Comparison of ENCODE assay signal across 8 cellular contexts in genomic region chr15:45186771-45187577, GRCh38. TPM values are rescaled to one million over a fixed set of nuclear protein-coding genes. Genes with fewer than 3 reads are reported as not detected.
DNase-seq lines count a peak whose midpoint lies in the region; ATAC-seq and TF ChIP-seq lines count a peak whose summit lies in the region.

No MANE protein-coding gene starts in this region.

- H3K4me3 Mint-ChIP-seq in progenitor cell of endocrine pancreas (ENCODE audit: low read depth), result peak overlapping the region; percentile 97

- H3K4me3 ChIP-seq in RWPE2 (ENCODE audit: severe bottlenecking), result peak overlapping the region; percentile 38
- H3K4me3 ChIP-seq in fibroblast of mammary gland (ENCODE audit: control insufficient read depth, low read depth, low read length), result peak overlapping the region; percentile 2

- H3K27me3 ChIP-seq in RWPE2 (ENCODE audit: insufficient read depth, poor library complexity, severe bottlenecking), result no peaks in the 10 kb centered on the region

- no peaks in the 10 kb centered on the region for H3K36me3 ChIP-seq in RWPE2 (ENCODE audit: low read depth)

- H3K27me3 Mint-ChIP-seq in progenitor cell of endocrine pancreas, result peaks cover 14% of the 10 kb centered on the region

- H3K9me3 Mint-ChIP-seq in progenitor cell of endocrine pancreas (ENCODE audit: low read depth), result no peaks in the 10 kb centered on the region

- peaks cover 48% of the 10 kb centered on the region for H3K4me1 Mint-ChIP-seq in progenitor cell of endocrine pancreas (ENCODE audit: low read depth)

- no peak overlapping the region for H3K27ac ChIP-seq in RWPE2 (ENCODE audit: poor library complexity, severe bottlenecking)

- H3K4me1 ChIP-seq in RWPE2 (ENCODE audit: insufficient read depth, poor library complexity, severe bottlenecking), result no peaks in the 10 kb centered on the region

- peak overlapping the region; percentile 88 for H3K27ac Mint-ChIP-seq in progenitor cell of endocrine pancreas

- DNase-seq in ELF-1 (ENCODE audit: low read depth, low spot score) (peak; percentile 57), RWPE2 (ENCODE audit: low spot score) (no peak), fibroblast of mammary gland (ENCODE audit: low read depth) (no peak), progenitor cell of endocrine pancreas (ENCODE audit: low spot score, unreplicated experiment) (no peak), cerebellum (ENCODE audit: low spot score) (no peak), NCI-H2196 treated with DMSO at 0.1 percent for 48 hours (lab: John Stamatoyannopoulos, UW; ENCODE audit: unreplicated experiment) (no peak)
- DNase-seq in stimulated activated CD4-positive, alpha-beta T cell treated with anti-CD3 and anti-CD28 coated beads, Interleukin-2, amount 100 ng/mL, for 48 hours, result no peak
- no peak for DNase-seq in stimulated activated naive CD4-positive, alpha-beta T cell treated with Interleukin-2 at 50 U/mL for 16 hours (lab: John Stamatoyannopoulos, UW)

- TF ChIP-seq CTCF in RWPE2 (IDR thresholded peaks at IDR 0.05; ENCODE audit: poor library complexity, severe bottlenecking) (no peak), fibroblast of mammary gland (conservative IDR thresholded peaks at IDR 0.05; ENCODE audit: control insufficient read depth, insufficient read depth, low read depth, low read length) (no peak), progenitor cell of endocrine pancreas (IDR thresholded peaks at IDR 0.05; ENCODE audit: unreplicated experiment) (no peak)

- peaks cover 3% of the 10 kb centered on the region for H3K36me3 Mint-ChIP-seq in progenitor cell of endocrine pancreas (ENCODE audit: insufficient read depth)

- no peak for ATAC-seq in RWPE2 (ENCODE audit: low read depth)

- H3K9me3 ChIP-seq in RWPE2 (ENCODE audit: severe bottlenecking), result no peaks in the 10 kb centered on the region

RNA-seq across cellular contexts. Expression of gene SHF, which starts 0.8 kb away (rescaled TPM):
- total RNA-seq in progenitor cell of endocrine pancreas (61.1 and 61.7 TPM in 2 replicates), cerebellum (82.7 TPM)

RNA-seq across cellular contexts. Expression of gene DUOX1, which starts 57.2 kb away (rescaled TPM):
- total RNA-seq in progenitor cell of endocrine pancreas (1.4 and 1.6 TPM in 2 replicates), cerebellum (0.27 TPM)

RNA-seq across cellular contexts. Expression of gene DUOXA1, which starts 57.3 kb away (rescaled TPM):
- total RNA-seq in progenitor cell of endocrine pancreas, result 1.3 and 1.4 TPM in 2 replicates
- not detected for total RNA-seq in cerebellum
